In the genomic region with DNA sequence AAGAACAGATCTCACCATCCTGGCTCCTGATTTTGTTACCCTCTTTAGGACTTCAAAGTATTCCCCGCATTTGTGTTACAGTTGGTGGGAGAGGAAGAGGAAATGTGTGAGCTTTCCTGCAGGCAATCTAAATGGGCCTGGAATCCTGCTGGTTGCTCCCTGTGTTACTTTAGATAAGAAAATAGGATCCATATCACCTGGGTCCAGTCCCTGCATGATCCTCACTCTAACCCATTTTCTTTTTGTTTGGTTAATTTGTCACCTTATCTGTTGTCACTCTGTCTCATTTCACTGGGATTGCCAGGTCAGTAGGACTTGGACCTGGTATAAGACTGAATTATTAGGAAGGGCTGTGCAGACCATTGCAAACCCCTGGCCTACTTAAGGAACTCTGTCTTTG, we compare ENCODE assay signal across 14 cellular contexts.
DNase-seq lines count a peak whose midpoint lies in the region; ATAC-seq lines count a peak whose summit lies in the region.
"Had no signal": no experiment of that assay in that cellular context is flagged by ENCODE, and none has a peak within 500 bp of the region (broad histone marks: within the 10 kb centered on the region; RNA-seq: fewer than 3 reads in every experiment).

No MANE protein-coding gene starts in this region.

- intact Hi-C loops in cardiac septum (cut with DNase I): no loop called here

- ATAC-seq in GM18867 (IDR thresholded peaks at IDR 0.05; ENCODE audit: unreplicated experiment) (no peak), HG02885 (IDR thresholded peaks at IDR 0.05; ENCODE audit: poor library complexity, unreplicated experiment) (no peak)
- ATAC-seq: GM23338 had no signal

- DNase-seq in M059J (ENCODE audit: low read depth) (peak; percentile 12), dermis microvascular lymphatic vessel endothelial cell (ENCODE audit: low read depth in 2 of 2) (peak; percentile 4 to 50), iPS-NIHi7 (ENCODE audit: extremely low spot score) (peak; percentile 23), cardiac septum (ENCODE audit: low spot score) (no peak), DMS153 treated with DMSO at 0.1 percent for 48 hours (lab: John Stamatoyannopoulos, UW; ENCODE audit: unreplicated experiment) (no peak)
- DNase-seq: C1 segment of cervical spinal cord; Calu3; CD4-positive, alpha-beta T cell; DMS 273 treated with DMSO at 0.1 percent for 48 hours; DMS79; H7 had no signal

Comparison
In these comparisons a context has a peak if more than half of its experiments do, and no peak if none do; other contexts are left out.
1. DNase-seq: peak in M059J (single experiment), dermis microvascular lymphatic vessel endothelial cell (2 of 2) and iPS-NIHi7 (single experiment); none in cardiac septum (single experiment) and DMS153 treated with DMSO at 0.1 percent for 48 hours (single experiment).